In the genomic region with DNA sequence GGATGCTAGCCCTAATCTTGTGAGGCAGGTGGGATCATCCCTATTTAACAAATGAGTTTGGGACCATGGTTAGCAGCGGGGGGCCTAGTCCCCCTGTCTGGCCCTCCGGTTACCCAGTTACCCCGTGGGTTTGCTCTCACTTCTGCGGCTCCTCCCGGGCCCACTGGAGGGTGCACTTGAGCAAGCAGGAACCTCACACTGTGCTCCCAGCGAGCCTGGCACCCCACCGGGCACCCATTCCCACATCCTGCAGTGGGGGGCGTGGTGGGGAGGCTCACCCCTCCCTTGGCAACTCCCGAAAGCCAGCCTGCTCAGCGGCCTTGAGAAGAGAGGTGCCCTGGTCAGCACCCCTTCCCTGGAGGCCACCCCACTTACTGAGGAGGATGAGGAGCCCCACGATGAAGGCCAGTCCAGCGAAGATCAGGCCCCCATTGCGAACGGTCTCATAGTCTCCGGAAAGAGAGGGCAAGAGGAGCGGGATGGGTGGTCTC, we compare ENCODE assay signal across 1 cellular context.
TF ChIP-seq lines count a peak whose summit lies in the region.

No MANE protein-coding gene starts in this region.

TF ChIP-seq in HepG2, 621 proteins besides CTCF, POLR2A, EP300 and RAD21:
- TF ChIP-seq MXD1 (CRISPR knock-in tag; IDR thresholded peaks at IDR 0.05) (0 out of 2 replicates have a peak, but pooled peaks have one; percentile 23), HNRNPL (IDR thresholded peaks at IDR 0.05; ENCODE audit: low read depth, low read length) (peak; percentile 93), ZBTB43 (CRISPR knock-in tag; conservative IDR thresholded peaks at IDR 0.05) (no peak), XRCC5 (optimal IDR thresholded peaks at IDR 0.05; ENCODE audit: low read length) (peak; percentile 46), FOXM1 (CRISPR knock-in tag; IDR thresholded peaks at IDR 0.05) (no peak), ZNF687 (CRISPR knock-in tag; IDR thresholded peaks at IDR 0.05) (peak; percentile 34; the same call in 1 of the 2 replicates), RBM39 (IDR thresholded peaks at IDR 0.05; ENCODE audit: low read depth, low read length, poor library complexity, severe bottlenecking) (peak; percentile 20), TSC22D2 (CRISPR knock-in tag; IDR thresholded peaks at IDR 0.05; ENCODE audit: borderline replicate concordance) (peak; percentile 33; the same call in 1 of the 2 replicates)
- TF ChIP-seq, protein P1, sequence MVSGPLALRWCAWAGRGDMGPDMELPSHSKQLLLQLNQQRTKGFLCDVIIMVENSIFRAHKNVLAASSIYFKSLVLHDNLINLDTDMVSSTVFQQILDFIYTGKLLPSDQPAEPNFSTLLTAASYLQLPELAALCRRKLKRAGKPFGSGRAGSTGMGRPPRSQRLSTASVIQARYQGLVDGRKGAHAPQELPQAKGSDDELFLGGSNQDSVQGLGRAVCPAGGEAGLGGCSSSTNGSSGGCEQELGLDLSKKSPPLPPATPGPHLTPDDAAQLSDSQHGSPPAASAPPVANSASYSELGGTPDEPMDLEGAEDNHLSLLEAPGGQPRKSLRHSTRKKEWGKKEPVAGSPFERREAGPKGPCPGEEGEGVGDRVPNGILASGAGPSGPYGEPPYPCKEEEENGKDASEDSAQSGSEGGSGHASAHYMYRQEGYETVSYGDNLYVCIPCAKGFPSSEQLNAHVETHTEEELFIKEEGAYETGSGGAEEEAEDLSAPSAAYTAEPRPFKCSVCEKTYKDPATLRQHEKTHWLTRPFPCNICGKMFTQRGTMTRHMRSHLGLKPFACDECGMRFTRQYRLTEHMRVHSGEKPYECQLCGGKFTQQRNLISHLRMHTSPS (CRISPR knock-in tag; IDR thresholded peaks at IDR 0.05; ENCODE audit: low read depth): 0 out of 2 replicates have a peak, but pooled peaks have one; percentile 34
